19 cellular contexts compared by ENCODE assay signal in genomic region chr3:184658223-184658860, GRCh38. TPM values are rescaled to one million over a fixed set of nuclear protein-coding genes. Genes with fewer than 3 reads are reported as not detected.
A peak's percentile ranks its signal among the peaks of the same experiment; 100 is the strongest.
DNase-seq lines count a peak whose midpoint lies in the region; ATAC-seq lines count a peak whose summit lies in the region.
"Had no signal": no experiment of that assay in that cellular context is flagged by ENCODE, and none has a peak within 500 bp of the region (broad histone marks: within the 10 kb centered on the region; RNA-seq: fewer than 3 reads in every experiment).

No MANE protein-coding gene starts in this region.

- H3K56ac ChIP-seq in mesendoderm (ENCODE audit: low read length): peak overlapping the region; percentile 34

- no peaks in the 10 kb centered on the region for H3K79me2 ChIP-seq in mesendoderm (ENCODE audit: control insufficient read depth, insufficient read depth, low read length)
- H3K79me2 ChIP-seq: parathyroid adenoma had no signal

- H3K4ac ChIP-seq in mesendoderm (ENCODE audit: low read depth, low read length): peak overlapping the region; percentile 5

- H3K27ac Mint-ChIP-seq in activated T-helper 17 cell treated with anti-CD3 and anti-CD28 coated beads, Interleukin-2, amount 50 U/mL, for 72 hours: no peak overlapping the region
- H3K27ac Mint-ChIP-seq: activated naive CD4-positive, alpha-beta T cell treated with anti-CD3 and anti-CD28 coated beads, Interleukin-2, amount 50 U/mL, for 24 hours; activated T-cell treated with anti-CD3 and anti-CD28 coated beads, Interleukin-2, amount 50 U/mL, for 24 hours; HFFc6 had no signal

- WGBS in ectodermal cell, 2 experiments: 79 to 82% methylated on average over 9 of the region's 9 CpGs
- no CpG with 5 or more reads among the region's 9 CpGs for WGBS in mesendoderm (ENCODE audit: extremely low coverage, insufficient coverage, low lambda C conversion rate)

- H3K27ac ChIP-seq in ectodermal cell (ENCODE audit: insufficient read depth, low read depth, low read length, poor library complexity, severe bottlenecking) (peak overlapping the region; percentile 89), mesendoderm (ENCODE audit: low read depth, low read length) (peak overlapping the region; percentile 69), skeletal muscle tissue (ENCODE audit: low read depth, low read length) (peak overlapping the region; percentile 51)
- H3K27ac ChIP-seq: parathyroid adenoma had no signal

- no peak overlapping the region for H3K4me3 ChIP-seq in ectodermal cell (ENCODE audit: insufficient read depth, low read depth, low read length)
- no peak overlapping the region for H3K4me3 ChIP-seq in mesendoderm (ENCODE audit: low read length)
- H3K4me3 ChIP-seq in skeletal muscle tissue (ENCODE audit: low read length in 3 of 3): peak overlapping the region in 1 of 3 donors; percentile 30
- H3K4me3 ChIP-seq: coronary artery, skin epidermis had no signal

- H2AK5ac ChIP-seq in mesendoderm (ENCODE audit: low read length): no peak overlapping the region

- H4K5ac ChIP-seq in mesendoderm (ENCODE audit: low read length): no peak overlapping the region

- peak; percentile 39 for DNase-seq in NCI-H226
- peak; percentile 77 for DNase-seq in mesendoderm
- DNase-seq in activated T-cell treated with anti-CD3 and anti-CD28 coated beads, Interleukin-2, amount 50 U/mL, for 4 hours: no peak
- DNase-seq: activated CD4-positive, alpha-beta T cell treated with anti-CD3 and anti-CD28 coated beads, Interleukin-2, amount 50 U/mL, for 4 hours; activated T-cell treated with anti-CD3 and anti-CD28 coated beads, Interleukin-2, amount 50 U/mL, for 24 hours; HFFc6; Karpas-422; NCI-H1105; NCI-H2171 treated with DMSO at 0.1 percent for 48 hours; RPMI8226; stimulated activated CD4-positive, alpha-beta T cell treated with anti-CD3 and anti-CD28 coated beads, Interleukin-4, amount 100 ng/mL, for 4 hours had no signal

- no peaks in the 10 kb centered on the region for H3K36me3 ChIP-seq in ectodermal cell (ENCODE audit: control insufficient read depth, insufficient read depth, low read length)
- H3K36me3 ChIP-seq in mesendoderm (ENCODE audit: control insufficient read depth, insufficient read depth, low read length): no peaks in the 10 kb centered on the region
- no peaks in the 10 kb centered on the region for H3K36me3 ChIP-seq in skeletal muscle tissue (ENCODE audit: control insufficient read depth in 3 of 3, insufficient read depth in 3 of 3, low read length in 3 of 3)

- ATAC-seq in activated T-cell treated with anti-CD3 and anti-CD28 coated beads, Interleukin-2, amount 50 U/mL, for 4 hours: no peak
- no peak for ATAC-seq in activated T-helper 17 cell treated with anti-CD3 and anti-CD28 coated beads, Interleukin-2, amount 50 U/mL, for 72 hours (replicated peaks)
- no peak for ATAC-seq in GM21390 (IDR thresholded peaks at IDR 0.05; ENCODE audit: unreplicated experiment)

- no peaks in the 10 kb centered on the region for H3K36me3 Mint-ChIP-seq in activated T-cell treated with anti-CD3 and anti-CD28 coated beads, Interleukin-2, amount 50 U/mL, for 4 hours (ENCODE audit: insufficient read depth)
- no peaks in the 10 kb centered on the region for H3K36me3 Mint-ChIP-seq in activated T-helper 17 cell treated with anti-CD3 and anti-CD28 coated beads, Interleukin-2, amount 50 U/mL, for 72 hours (ENCODE audit: low read depth)
- H3K36me3 Mint-ChIP-seq: activated naive CD4-positive, alpha-beta T cell treated with anti-CD3 and anti-CD28 coated beads, Interleukin-2, amount 50 U/mL, for 24 hours had no signal

- no peak overlapping the region for H3K4me2 ChIP-seq in mesendoderm (ENCODE audit: low read length)

- H3K4me1 Mint-ChIP-seq in activated T-cell treated with anti-CD3 and anti-CD28 coated beads, Interleukin-2, amount 50 U/mL, for 4 hours (ENCODE audit: low read depth): peaks cover 7% of the 10 kb centered on the region
- peaks cover 9% of the 10 kb centered on the region for H3K4me1 Mint-ChIP-seq in activated T-helper 17 cell treated with anti-CD3 and anti-CD28 coated beads, Interleukin-2, amount 50 U/mL, for 72 hours
- H3K4me1 Mint-ChIP-seq: activated naive CD4-positive, alpha-beta T cell treated with anti-CD3 and anti-CD28 coated beads, Interleukin-2, amount 50 U/mL, for 24 hours had no signal

- no peak overlapping the region for H3K23ac ChIP-seq in mesendoderm (ENCODE audit: low read length)

- H3K79me1 ChIP-seq in mesendoderm (ENCODE audit: low read length): no peaks in the 10 kb centered on the region

- H3K4me1 ChIP-seq in ectodermal cell (ENCODE audit: control insufficient read depth, insufficient read depth, low read length) (peaks cover 45% of the 10 kb centered on the region), mesendoderm (ENCODE audit: control insufficient read depth, low read depth, low read length) (peaks cover 14% of the 10 kb centered on the region), skeletal muscle tissue (ENCODE audit: control insufficient read depth in 3 of 3, insufficient read depth in 3 of 3, low read length in 3 of 3) (peaks cover 10 to 22% (median 16%) of the 10 kb centered on the region in 3 donors)
- H3K4me1 ChIP-seq: parathyroid adenoma had no signal

- no peak overlapping the region for H4K8ac ChIP-seq in mesendoderm (ENCODE audit: low read depth, low read length)

- H3K4me3 Mint-ChIP-seq in activated T-cell treated with anti-CD3 and anti-CD28 coated beads, Interleukin-2, amount 50 U/mL, for 4 hours: no peak overlapping the region
- no peak overlapping the region for H3K4me3 Mint-ChIP-seq in activated T-helper 17 cell treated with anti-CD3 and anti-CD28 coated beads, Interleukin-2, amount 50 U/mL, for 72 hours
- H3K4me3 Mint-ChIP-seq: activated naive CD4-positive, alpha-beta T cell treated with anti-CD3 and anti-CD28 coated beads, Interleukin-2, amount 50 U/mL, for 24 hours; activated T-cell treated with anti-CD3 and anti-CD28 coated beads, Interleukin-2, amount 50 U/mL, for 24 hours; HFFc6 had no signal

- no peak overlapping the region for H2BK5ac ChIP-seq in mesendoderm (ENCODE audit: low read length)

- H3K27me3 Mint-ChIP-seq in activated T-cell treated with anti-CD3 and anti-CD28 coated beads, Interleukin-2, amount 50 U/mL, for 4 hours (ENCODE audit: low read depth): no peaks in the 10 kb centered on the region
- no peaks in the 10 kb centered on the region for H3K27me3 Mint-ChIP-seq in activated T-helper 17 cell treated with anti-CD3 and anti-CD28 coated beads, Interleukin-2, amount 50 U/mL, for 72 hours
- H3K27me3 Mint-ChIP-seq: activated naive CD4-positive, alpha-beta T cell treated with anti-CD3 and anti-CD28 coated beads, Interleukin-2, amount 50 U/mL, for 24 hours; activated T-cell treated with anti-CD3 and anti-CD28 coated beads, Interleukin-2, amount 50 U/mL, for 24 hours had no signal

- H3K9ac ChIP-seq in mesendoderm (ENCODE audit: low read length): no peak overlapping the region
- H3K9ac ChIP-seq in skeletal muscle tissue (ENCODE audit: low read depth in 1 of 3, low read length in 3 of 3): no peak overlapping the region
- H3K9ac ChIP-seq: parathyroid adenoma had no signal

- peak overlapping the region; percentile 16 for H3K18ac ChIP-seq in mesendoderm (ENCODE audit: low read length)

- H2BK15ac ChIP-seq in mesendoderm (replicated peaks; ENCODE audit: low read depth): no peak overlapping the region

- no peaks in the 10 kb centered on the region for H3K9me3 ChIP-seq in ectodermal cell (ENCODE audit: control insufficient read depth, low read length)
- no peaks in the 10 kb centered on the region for H3K9me3 ChIP-seq in skeletal muscle tissue (ENCODE audit: control insufficient read depth in 3 of 3, low read length in 3 of 3)

- H3K27me3 ChIP-seq in ectodermal cell (ENCODE audit: control insufficient read depth, insufficient read depth, low read length, poor library complexity, severe bottlenecking) (no peaks in the 10 kb centered on the region), mesendoderm (ENCODE audit: insufficient read depth, low read length, poor library complexity) (no peaks in the 10 kb centered on the region), skeletal muscle tissue (ENCODE audit: control insufficient read depth in 3 of 3, insufficient read depth in 3 of 3, low read length in 3 of 3) (no peaks in the 10 kb centered on the region)

- no peak overlapping the region for H2BK120ac ChIP-seq in mesendoderm (ENCODE audit: low read depth, low read length)

- H3K9me3 Mint-ChIP-seq in activated T-cell treated with anti-CD3 and anti-CD28 coated beads, Interleukin-2, amount 50 U/mL, for 4 hours: peaks cover 3% of the 10 kb centered on the region
- H3K9me3 Mint-ChIP-seq in activated T-helper 17 cell treated with anti-CD3 and anti-CD28 coated beads, Interleukin-2, amount 50 U/mL, for 72 hours: no peaks in the 10 kb centered on the region
- H3K9me3 Mint-ChIP-seq: activated naive CD4-positive, alpha-beta T cell treated with anti-CD3 and anti-CD28 coated beads, Interleukin-2, amount 50 U/mL, for 24 hours; activated T-cell treated with anti-CD3 and anti-CD28 coated beads, Interleukin-2, amount 50 U/mL, for 24 hours; HFFc6 had no signal

RNA-seq across cellular contexts. Expression of gene MAGEF1, which starts 53.5 kb away (rescaled TPM):
- 74.2 TPM for polyA plus RNA-seq in ectodermal cell (2013, experiment 1 of 4)
- 71.1 TPM for polyA plus RNA-seq in ectodermal cell (2013, experiment 2 of 4)
- 52.9 TPM for polyA plus RNA-seq in ectodermal cell (2013, experiment 3 of 4)
- 62.1 TPM for polyA plus RNA-seq in ectodermal cell (2013, experiment 4 of 4)
- 39.9 TPM for polyA plus RNA-seq in mesendoderm (2013, experiment 1 of 2)
- polyA plus RNA-seq in mesendoderm (2013, experiment 2 of 2): 40.8 TPM
- 36.0 TPM for total RNA-seq in skeletal muscle tissue
- 10 to 100 TPM; 24.8 to 27.6 (median 25.7) TPM for total RNA-seq in activated T-cell treated with anti-CD3 and anti-CD28 coated beads, Interleukin-2, amount 50 U/mL, for 4 hours
- total RNA-seq in activated T-helper 17 cell treated with anti-CD3 and anti-CD28 coated beads, Interleukin-2, amount 50 U/mL, for 72 hours: 1 to 10 TPM; 7.4 to 8.1 TPM
